Comparison of ENCODE assay signal across 21 cellular contexts in genomic region chr16:86199871-86200700, GRCh38.
DNase-seq lines count a peak whose midpoint lies in the region; ATAC-seq and TF ChIP-seq lines count a peak whose summit lies in the region.
"Had no signal": no experiment of that assay in that cellular context is flagged by ENCODE, and none has a peak within 500 bp of the region (broad histone marks: within the 10 kb centered on the region; RNA-seq: fewer than 3 reads in every experiment).

No MANE protein-coding gene starts in this region.

- H3K36me3 ChIP-seq in SJCRH30 (no peaks in the 10 kb centered on the region), fibroblast of lung (ENCODE audit: control insufficient read depth, insufficient read depth, low read length) (no peaks in the 10 kb centered on the region), mesodermal cell (ENCODE audit: control insufficient read depth, insufficient read depth, low read length) (no peaks in the 10 kb centered on the region), transverse colon (no peaks in the 10 kb centered on the region)

- peak; percentile 19 for TF ChIP-seq POLR2A in transverse colon (IDR thresholded peaks at IDR 0.05)

- no peaks in the 10 kb centered on the region for H3K79me2 ChIP-seq in fibroblast of lung (ENCODE audit: control insufficient read depth, insufficient read depth, low read length)

- peak overlapping the region; percentile 57 for H3K4me3 ChIP-seq in SJCRH30
- H3K4me3 ChIP-seq in fibroblast of lung (replicated peaks in 1 of 4; ENCODE audit: control extremely low read depth in 1 of 4, insufficient read depth in 1 of 4, low read depth in 3 of 4, low read length in 4 of 4), result peak overlapping the region; percentile 9 to 45 (median 30)
- H3K4me3 ChIP-seq in mesodermal cell (ENCODE audit: extremely low read depth, insufficient read depth, low read length, poor library complexity, severe bottlenecking), result no peak overlapping the region
- H3K4me3 ChIP-seq in transverse colon, result peak overlapping the region in 2 of 4 donors; percentile 11 to 17
- H3K4me3 ChIP-seq: body of pancreas, coronary artery had no signal

- in situ Hi-C loops in transverse colon (cut with MboI; ENCODE audit: low pct_ligation_motif_present in 1 of 4, low pct_unique_long_range_greater_than_20kb in 1 of 4, low sequenced_read_pairs in 3 of 4), result loop anchor here in 3 of 4 donors (10.0 to 25.0 kb wide), 2 partner anchors 125 to 312 kb away; partner anchors contain the start of gene FOXF1 (in 3 of the 3)

- peak overlapping the region; percentile 50 for H2AFZ ChIP-seq in fibroblast of lung (ENCODE audit: low read length)

- H3K27ac ChIP-seq in SJCRH30 (peak overlapping the region; percentile 95; the same call in 1 of the 2 replicates), fibroblast of lung (ENCODE audit: insufficient read depth, low read length) (peak overlapping the region; percentile 34), mesodermal cell (ENCODE audit: low read depth, low read length, severe bottlenecking) (peak overlapping the region; percentile 16), transverse colon (peak overlapping the region; percentile 81 to 91 (median 86))
- H3K27ac ChIP-seq: body of pancreas, coronary artery, foreskin keratinocyte, HL-60 had no signal

- no peaks in the 10 kb centered on the region for H4K20me1 ChIP-seq in fibroblast of lung (ENCODE audit: control insufficient read depth, extremely low read depth, insufficient read depth, low read length)

- H3K9ac ChIP-seq in fibroblast of lung (ENCODE audit: insufficient read depth, low read length), result peak overlapping the region; percentile 49

- peak; percentile 56 to 60 for DNase-seq in SJCRH30
- peak; percentile 13 to 80 for DNase-seq in fibroblast of lung (ENCODE audit: low read depth in 2 of 2)
- peak; percentile 53 for DNase-seq in transverse colon
- DNase-seq in cardiac septum (ENCODE audit: low spot score), result no peak
- no peak for DNase-seq in foreskin melanocyte
- DNase-seq: activated naive CD4-positive, alpha-beta T cell treated with anti-CD3 and anti-CD28 coated beads, Interleukin-2, amount 50 U/mL, for 16 hours; activated T-cell treated with anti-CD3 and anti-CD28 coated beads, Interleukin-2, amount 50 U/mL, for 48 hours; body of pancreas; CD4-positive, CD25-positive, alpha-beta regulatory T cell; foreskin keratinocyte; midbrain; NCI-H1417; NCI-H2107; NCI-H524 treated with DMSO at 0.1 percent for 48 hours; stimulated activated CD4-positive, alpha-beta T cell treated with anti-CD3 and anti-CD28 coated beads, Interleukin-4, amount 100 ng/mL, for 4 hours; substantia nigra had no signal

- H3K4me2 ChIP-seq in fibroblast of lung (ENCODE audit: extremely low read depth, insufficient read depth, low read length), result peak overlapping the region; percentile 82

- H3K9me3 ChIP-seq in SJCRH30 (replicated peaks), result no peaks in the 10 kb centered on the region
- H3K9me3 ChIP-seq in fibroblast of lung (ENCODE audit: control insufficient read depth, insufficient read depth, low read depth, low read length), result no peaks in the 10 kb centered on the region
- H3K9me3 ChIP-seq in mesodermal cell (ENCODE audit: control insufficient read depth, low read length), result no peaks in the 10 kb centered on the region
- no peaks in the 10 kb centered on the region for H3K9me3 ChIP-seq in transverse colon

- TF ChIP-seq EP300 in transverse colon (IDR thresholded peaks at IDR 0.05; ENCODE audit: low read depth), result peak; percentile 94

- ATAC-seq in GM21367 (IDR thresholded peaks at IDR 0.05; ENCODE audit: unreplicated experiment) (no peak), GM21515 (IDR thresholded peaks at IDR 0.05; ENCODE audit: unreplicated experiment) (no peak)
- ATAC-seq: body of pancreas, foreskin keratinocyte had no signal

- 89 to 91% methylated on average over 17 to 19 of the region's 28 CpGs for WGBS in mesodermal cell (ENCODE audit: insufficient coverage in 2 of 2), 2 experiments
- 33 to 45% methylated on average over 13 to 28 of the region's 28 CpGs for WGBS in transverse colon (ENCODE audit: low coverage in 1 of 2), 2 donors

- H3K4me1 ChIP-seq in SJCRH30 (peaks cover 13% of the 10 kb centered on the region), fibroblast of lung (ENCODE audit: control insufficient read depth, extremely low read depth, insufficient read depth, low read length) (peaks cover 2% of the 10 kb centered on the region), mesodermal cell (ENCODE audit: control insufficient read depth, insufficient read depth, low read length, poor library complexity, severe bottlenecking) (peaks cover 38% of the 10 kb centered on the region), transverse colon (peaks cover 0 to 16% (median 10%) of the 10 kb centered on the region in 4 donors)
- H3K4me1 ChIP-seq: body of pancreas, foreskin keratinocyte had no signal

- TF ChIP-seq CTCF in fibroblast of lung (conservative IDR thresholded peaks at IDR 0.05 in 1 of 2, IDR thresholded peaks at IDR 0.05 in 1 of 2; ENCODE audit: low read depth in 1 of 2, low read length in 2 of 2) (no peak), transverse colon (IDR thresholded peaks at IDR 0.05) (no peak)

- intact Hi-C loops in transverse colon (cut with DNase I; ENCODE audit: low total_unique reads) (loop anchor here (2.0 to 5.0 kb wide), 4 partner anchors 43 to 317 kb away; no protein-coding TSS in a partner anchor), cardiac septum (cut with DNase I) (no loop called here)

- H3K27me3 ChIP-seq in SJCRH30 (no peaks in the 10 kb centered on the region), fibroblast of lung (ENCODE audit: control insufficient read depth, insufficient read depth, low read length) (peaks cover 5% of the 10 kb centered on the region), transverse colon (peaks cover 63% of the 10 kb centered on the region)
- H3K27me3 ChIP-seq: body of pancreas had no signal

Comparison
In these comparisons a context has a peak if more than half of its experiments do, and no peak if none do; other contexts are left out.
1. DNase-seq: peak in SJCRH30 (2 of 2), fibroblast of lung (2 of 2) and transverse colon (single experiment); none in cardiac septum (single experiment) and foreskin melanocyte (single experiment).
2. H3K27ac ChIP-seq: peak in every context shown above with its lines; median percentile 95 in SJCRH30; 86 in transverse colon; 34 in fibroblast of lung; 16 in mesodermal cell.